Comparison of ENCODE assay signal across 8 cellular contexts in genomic region chr3:48685603-48686511, GRCh38. TPM values are rescaled to one million over a fixed set of nuclear protein-coding genes. Genes with fewer than 3 reads are reported as not detected.
DNase-seq lines count a peak whose midpoint lies in the region; ATAC-seq and TF ChIP-seq lines count a peak whose summit lies in the region.

Gene NCKIPSD (minus strand): TSS chr3:48685915. CDS start chr3:48685807, 108 bp downstream.

- in situ Hi-C loops in IMR-90 (cut with MboI; ENCODE audit: low sequenced_read_pairs), result no loop called here

- peak within 1 kb of the TSS; percentile 55 for H2BK20ac ChIP-seq in IMR-90 (ENCODE audit: low read depth, low read length)

- TF ChIP-seq RAD21 in IMR-90 (IDR thresholded peaks at IDR 0.05; ENCODE audit: low read length), result peak; percentile 79

- peak within 1 kb of the TSS; percentile 73 to 94 (median 89) for H3K27ac Mint-ChIP-seq in naive thymus-derived CD4-positive, alpha-beta T cell

- no peaks in the 10 kb centered on the region for H3K27me3 Mint-ChIP-seq in naive thymus-derived CD4-positive, alpha-beta T cell

- ATAC-seq in GM21526 (IDR thresholded peaks at IDR 0.05; ENCODE audit: low FRiP score, unreplicated experiment), result peak; percentile 70
- ATAC-seq in IMR-90 (ENCODE audit: low read depth), result peak; percentile 86
- peak; percentile 97 for ATAC-seq in naive thymus-derived CD4-positive, alpha-beta T cell

- intact Hi-C loops in IMR-90 (cut with micrococcal nuclease), result loop anchor here (2.0 to 5.0 kb wide), 2 partner anchors 51 to 219 kb away; partner anchors contain the start of gene SLC26A6
- intact Hi-C loops in naive thymus-derived CD4-positive, alpha-beta T cell (cut with micrococcal nuclease), result loop anchor here (1.0 to 10.0 kb wide), 19 partner anchors 22 to 789 kb away; partner anchors contain the start of genes IP6K2 (in 2 of the 2), QRICH1 (in 2 of the 2), UQCRC1 (in 2 of the 2) and ARIH2 (in 1 of the 2)

- peak within 1 kb of the TSS; percentile 97 for H3K27ac ChIP-seq in IMR-90 (ENCODE audit: insufficient read depth, low read length)
- peak within 1 kb of the TSS; percentile 79 for H3K27ac ChIP-seq in naive thymus-derived CD4-positive, alpha-beta T cell (ENCODE audit: low read depth, low read length)

- peaks cover 42% of the 10 kb centered on the region for H3K9me1 ChIP-seq in IMR-90 (ENCODE audit: insufficient read depth, low read length)

- H3K14ac ChIP-seq in IMR-90 (replicated peaks; ENCODE audit: low read depth, low read length), result peak within 1 kb of the TSS; percentile 98

- H4K91ac ChIP-seq in IMR-90 (ENCODE audit: insufficient read depth, low read depth, low read length), result peak within 1 kb of the TSS; percentile 93

- peaks cover 29 to 78% of the 10 kb centered on the region in 2 experiments for H3K79me1 ChIP-seq in IMR-90 (ENCODE audit: low read depth in 1 of 2, low read length in 2 of 2)

- peak within 1 kb of the TSS; percentile 88 to 95 (median 93) for H3K4me3 Mint-ChIP-seq in naive thymus-derived CD4-positive, alpha-beta T cell

- peak within 1 kb of the TSS; percentile 94 for H3K4me2 ChIP-seq in IMR-90 (ENCODE audit: low read depth, low read length)

- no peak for TF ChIP-seq POLR2A in IMR-90 (IDR thresholded peaks at IDR 0.05; ENCODE audit: low read depth, low read length)

- peaks cover 44% of the 10 kb centered on the region for H4K20me1 ChIP-seq in IMR-90 (ENCODE audit: insufficient read depth, low read length)

- H2BK5ac ChIP-seq in IMR-90 (ENCODE audit: low read depth, low read length, poor library complexity, severe bottlenecking), result peak within 1 kb of the TSS; percentile 98

- POLR2A ChIA-PET in IMR-90 (lab: Charles Lee; ENCODE audit: unreplicated experiment), result interaction anchor here (0.6 kb wide), 1 partner anchor 109 kb away, joined by 3 read pairs; no protein-coding TSS in a partner anchor
- POLR2A ChIA-PET in naive thymus-derived CD4-positive, alpha-beta T cell (lab: Charles Lee), result interaction anchor here (1.0 to 1.4 kb wide), 3 partner anchors 18 to 31 kb away, joined by 3 read pairs; partner anchors contain the start of gene IP6K2

- H2BK15ac ChIP-seq in IMR-90 (ENCODE audit: low read depth, low read length), result peak within 1 kb of the TSS; percentile 75; the same call in 2 of the 3 replicates

- peaks cover 47% of the 10 kb centered on the region for H3K36me3 ChIP-seq in IMR-90 (ENCODE audit: control insufficient read depth, insufficient read depth, low read length)
- peaks cover 3 to 55% (median 6%) of the 10 kb centered on the region in 3 experiments for H3K36me3 ChIP-seq in naive thymus-derived CD4-positive, alpha-beta T cell (ENCODE audit: control insufficient read depth in 2 of 3, insufficient read depth in 3 of 3, low read length in 3 of 3)

- H3K4me3 ChIP-seq in IMR-90 (ENCODE audit: insufficient read depth, low read depth, low read length), result peak within 1 kb of the TSS; percentile 99
- H3K4me3 ChIP-seq in naive thymus-derived CD4-positive, alpha-beta T cell (ENCODE audit: low read length), result peak within 1 kb of the TSS; percentile 92

- peak within 1 kb of the TSS; percentile 84 for H3K18ac ChIP-seq in IMR-90 (ENCODE audit: low read depth, low read length)

- peak within 1 kb of the TSS; percentile 97 for H3K23ac ChIP-seq in IMR-90 (ENCODE audit: low read depth, low read length)

- no peaks in the 10 kb centered on the region for H3K9me3 Mint-ChIP-seq in naive thymus-derived CD4-positive, alpha-beta T cell

- CTCF ChIA-PET in IMR-90 (lab: Yijun Ruan, JAX), result interaction anchor here (1.0 kb wide), 2 partner anchors 22 to 54 kb away, joined by 3 to 4 read pairs; no protein-coding TSS in a partner anchor
- CTCF ChIA-PET in naive thymus-derived CD4-positive, alpha-beta T cell (lab: Charles Lee), result interaction anchor here (0.6 to 1.6 kb wide), 4 partner anchors 10 to 1444 kb away, joined by 3 to 6 read pairs (median 4); partner anchors contain the start of gene IP6K2

- peak within 1 kb of the TSS; percentile 90 for H2AK5ac ChIP-seq in IMR-90 (ENCODE audit: low read depth, low read length)

- H4K5ac ChIP-seq in IMR-90 (ENCODE audit: low read depth, low read length), result peak within 1 kb of the TSS; percentile 87

- no peaks in the 10 kb centered on the region for H3K27me3 ChIP-seq in IMR-90 (ENCODE audit: control insufficient read depth, insufficient read depth, low read length)
- no peaks in the 10 kb centered on the region for H3K27me3 ChIP-seq in naive thymus-derived CD4-positive, alpha-beta T cell (ENCODE audit: control insufficient read depth in 2 of 2, insufficient read depth in 2 of 2, low read length in 2 of 2)

- peak within 1 kb of the TSS; percentile 100 for H2AFZ ChIP-seq in IMR-90 (replicated peaks; ENCODE audit: low read length, poor library complexity)

- no peaks in the 10 kb centered on the region for H3K9me3 ChIP-seq in IMR-90 (ENCODE audit: control insufficient read depth, insufficient read depth, low read length)
- no peaks in the 10 kb centered on the region for H3K9me3 ChIP-seq in naive thymus-derived CD4-positive, alpha-beta T cell (ENCODE audit: control insufficient read depth in 2 of 3, low read length in 3 of 3)

- peaks cover 29 to 38% (median 33%) of the 10 kb centered on the region in 7 donors for H3K4me1 Mint-ChIP-seq in naive thymus-derived CD4-positive, alpha-beta T cell

- 2% methylated on average over 79 of the region's 97 CpGs; no CpG with 5 or more reads in 1 of the 2 experiments for WGBS in IMR-90 (ENCODE audit: extremely low coverage in 2 of 2, insufficient read length in 1 of 2), 2 experiments

- dilution Hi-C loops in IMR-90 (cut with HindIII; ENCODE audit: low sequenced_read_pairs, unreplicated experiment), result no loop called here

- no TSS peak for BruUV-seq in IMR-90 (replicated peaks; lab: Mats Ljungman, UMichigan)

- H3K36me3 Mint-ChIP-seq in naive thymus-derived CD4-positive, alpha-beta T cell, result peaks cover under 1 to 15% (median 8%) of the 10 kb centered on the region in 5 donors

- H3K4me1 ChIP-seq in IMR-90 (ENCODE audit: control insufficient read depth, insufficient read depth, low read length), result peaks cover 47% of the 10 kb centered on the region
- peaks cover 8 to 18% of the 10 kb centered on the region in 2 donors for H3K4me1 ChIP-seq in naive thymus-derived CD4-positive, alpha-beta T cell (ENCODE audit: control insufficient read depth in 2 of 2, insufficient read depth in 2 of 2, low read length in 2 of 2)

- peak within 1 kb of the TSS; percentile 99 for H2AK9ac ChIP-seq in IMR-90 (replicated peaks; ENCODE audit: low read depth, low read length, poor library complexity)

- peak within 1 kb of the TSS; percentile 91 to 94 for H4K8ac ChIP-seq in IMR-90 (ENCODE audit: low read depth in 2 of 2, low read length in 2 of 2)

- H3K4ac ChIP-seq in IMR-90 (ENCODE audit: low read depth, low read length), result peak within 1 kb of the TSS; percentile 89

- peak; percentile 90 for TF ChIP-seq CTCF in IMR-90 (conservative IDR thresholded peaks at IDR 0.05; ENCODE audit: low read depth, low read length)

- H2BK120ac ChIP-seq in IMR-90 (ENCODE audit: low read depth, low read length), result peak within 1 kb of the TSS; percentile 88

- DNase-seq in DMS79 (lab: John Stamatoyannopoulos, UW) (peak; percentile 29), IMR-90 (peak; percentile 69), RPMI7951 (ENCODE audit: low read depth) (peak; percentile 80), activated T-helper 1 cell treated with Interleukin-2 at 50 U/mL for 16 hours (ENCODE audit: low read depth) (peak; percentile 89), fibroblast of gingiva (ENCODE audit: low read depth) (peak; percentile 71)
- DNase-seq in naive thymus-derived CD4-positive, alpha-beta T cell, result peak; percentile 83 to 96 (median 92)
- peak; percentile 82 to 99 (median 90) for DNase-seq in stimulated activated naive CD4-positive, alpha-beta T cell (lab: John Stamatoyannopoulos, UW)

- H3K9ac ChIP-seq in IMR-90 (ENCODE audit: low read depth, low read length), result peak within 1 kb of the TSS; percentile 99

- peak within 1 kb of the TSS; percentile 82; the same call in 1 of the 2 replicates for H3K56ac ChIP-seq in IMR-90 (ENCODE audit: extremely low read depth, insufficient read depth, low read length)

TF ChIP-seq in IMR-90, 13 proteins besides CTCF, POLR2A, EP300 and RAD21 (continues in another document):
- TF ChIP-seq RFX5 (IDR thresholded peaks at IDR 0.05; ENCODE audit: low read depth, low read length) (no peak), CHD1 (IDR thresholded peaks at IDR 0.05; ENCODE audit: low read depth, low read length) (no peak), NFE2L2 (IDR thresholded peaks at IDR 0.05; ENCODE audit: low read depth, low read length) (no peak), ELK1 (IDR thresholded peaks at IDR 0.05; ENCODE audit: borderline replicate concordance, low read depth, low read length) (no peak), MXI1 (IDR thresholded peaks at IDR 0.05; ENCODE audit: borderline replicate concordance, low read depth, low read length) (0 out of 2 replicates have a peak, but pooled peaks have one; percentile 8), SMC3 (IDR thresholded peaks at IDR 0.05; ENCODE audit: low read depth, low read length) (peak; percentile 57; the same call in 1 of the 2 replicates), MAZ (IDR thresholded peaks at IDR 0.05; ENCODE audit: borderline replicate concordance, low read depth, low read length) (peak; percentile 66; the same call in 1 of the 2 replicates)
- TF ChIP-seq, protein P1, sequence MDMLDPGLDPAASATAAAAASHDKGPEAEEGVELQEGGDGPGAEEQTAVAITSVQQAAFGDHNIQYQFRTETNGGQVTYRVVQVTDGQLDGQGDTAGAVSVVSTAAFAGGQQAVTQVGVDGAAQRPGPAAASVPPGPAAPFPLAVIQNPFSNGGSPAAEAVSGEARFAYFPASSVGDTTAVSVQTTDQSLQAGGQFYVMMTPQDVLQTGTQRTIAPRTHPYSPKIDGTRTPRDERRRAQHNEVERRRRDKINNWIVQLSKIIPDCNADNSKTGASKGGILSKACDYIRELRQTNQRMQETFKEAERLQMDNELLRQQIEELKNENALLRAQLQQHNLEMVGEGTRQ (IDR thresholded peaks at IDR 0.05; ENCODE audit: low read depth, low read length), result peak; percentile 43

RNA-seq across cellular contexts. Expression of gene NCKIPSD, which starts in this region (rescaled TPM):
- 21.0 and 21.9 TPM in 2 replicates for total RNA-seq in IMR-90 (2012; rRNA removed)
- polyA plus RNA-seq in IMR-90 (2012; rRNA removed), result 38.3 and 42.3 TPM in 2 replicates
- polyA plus RNA-seq in IMR-90 (2012; cell fraction: cytosol; rRNA removed), result 15.5 and 40.7 TPM in 2 replicates
- 71.9 and 123 TPM in 2 replicates for polyA plus RNA-seq in IMR-90 (2012; cell fraction: nucleus; rRNA removed; ENCODE audit: low replicate concordance)
- total RNA-seq in RPMI7951 (2014; rRNA removed; shearing (Covaris generic)), result 25.7 and 29.6 TPM in 2 replicates
- total RNA-seq in naive thymus-derived CD4-positive, alpha-beta T cell, result 10 to 100 TPM; 13.7 to 42.1 (median 20.3) TPM
- 10 to 100 TPM in 1 of 2 donors, 1 to 10 TPM in 1; 8.6 to 21.9 TPM for polyA plus RNA-seq in naive thymus-derived CD4-positive, alpha-beta T cell

Comparison
In these comparisons a context has a peak if more than half of its experiments do, and no peak if none do; other contexts are left out.
1. Peak in every context shown above with its lines: DNase-seq, ATAC-seq, H3K4me3 ChIP-seq and H3K27ac ChIP-seq.
2. DNase-seq: peak in every context shown above with its lines; median percentile 92 in naive thymus-derived CD4-positive, alpha-beta T cell; 90 in stimulated activated naive CD4-positive, alpha-beta T cell; 89 in activated T-helper 1 cell treated with Interleukin-2 at 50 U/mL for 16 hours; 80 in RPMI7951; 71 in fibroblast of gingiva; 69 in IMR-90; 29 in DMS79.